In genomic region chr9:38061326-38061947, GRCh38 we compare ENCODE assay signal across 9 cellular contexts. TPM values are rescaled to one million over a fixed set of nuclear protein-coding genes. Genes with fewer than 3 reads are reported as not detected.
A peak's percentile ranks its signal among the peaks of the same experiment; 100 is the strongest.
DNase-seq lines count a peak whose midpoint lies in the region; ATAC-seq and TF ChIP-seq lines count a peak whose summit lies in the region.
"Had no signal": no experiment of that assay in that cellular context is flagged by ENCODE, and none has a peak within 500 bp of the region (broad histone marks: within the 10 kb centered on the region; RNA-seq: fewer than 3 reads in every experiment).

No MANE protein-coding gene starts in this region.

- H3K36me3 ChIP-seq in sigmoid colon = no peaks in the 10 kb centered on the region

- no peaks in the 10 kb centered on the region for H3K9me3 ChIP-seq in sigmoid colon

- TF ChIP-seq POLR2A in sigmoid colon (IDR thresholded peaks at IDR 0.05) = no peak

- H3K27ac ChIP-seq in sigmoid colon = peak overlapping the region in 3 of 4 donors; percentile 49 to 95 (median 91)

- 74% methylated on average over 6 of the region's 6 CpGs for WGBS in sigmoid colon, 2 donors

- intact Hi-C loops in sigmoid colon (cut with DNase I) = loop anchor here (10.0 kb wide), 3 partner anchors 333 to 597 kb away; partner anchors contain the start of genes ALDH1B1, FBXO10 and ZBTB5

- H3K27me3 ChIP-seq in sigmoid colon = no peaks in the 10 kb centered on the region

- no peak for TF ChIP-seq CTCF in sigmoid colon (IDR thresholded peaks at IDR 0.05)

- H3K4me1 ChIP-seq in sigmoid colon = peaks cover 0 to 88% (median 72%) of the 10 kb centered on the region in 4 donors

- H3K4me3 ChIP-seq in sigmoid colon = no peak overlapping the region

- no peak for TF ChIP-seq EP300 in sigmoid colon (IDR thresholded peaks at IDR 0.05)

- DNase-seq in M059J (ENCODE audit: low read depth) (peak; percentile 44), sigmoid colon (peak; percentile 53), amniotic stem cell (lab: John Stamatoyannopoulos, UW) (no peak), NCI-H146 treated with DMSO at 0.1 percent for 48 hours (lab: John Stamatoyannopoulos, UW; ENCODE audit: unreplicated experiment) (no peak), SW 1271 (lab: John Stamatoyannopoulos, UW) (no peak), NCI-H446 (lab: John Stamatoyannopoulos, UW) (no peak)
- DNase-seq: activated naive CD4-positive, alpha-beta T cell treated with Interleukin-2 at 50 U/mL for 16 hours had no signal

- ATAC-seq in GM18907 (IDR thresholded peaks at IDR 0.05; ENCODE audit: unreplicated experiment) (peak; percentile 74), HG02588 (IDR thresholded peaks at IDR 0.05; ENCODE audit: unreplicated experiment) (peak; percentile 73)

RNA-seq across cellular contexts. Expression of gene SHB, which starts 7.6 kb away (rescaled TPM):
- total RNA-seq in M059J (2014; rRNA removed; shearing (Covaris generic)) = 16.7 and 25.6 TPM in 2 replicates
- total RNA-seq in sigmoid colon = 10 to 100 TPM in 3 of 4 donors, 1 to 10 TPM in 1; 6.8 to 33.7 (median 10.3) TPM
- polyA plus RNA-seq in sigmoid colon = 10 to 100 TPM in 2 of 3 donors, 1 to 10 TPM in 1; 9.5 to 11.7 (median 10.2) TPM

Comparison
In these comparisons a context has a peak if more than half of its experiments do, and no peak if none do; other contexts are left out.
1. DNase-seq: peak in M059J (single experiment) and sigmoid colon (single experiment); none in amniotic stem cell (single experiment), NCI-H146 treated with DMSO at 0.1 percent for 48 hours (single experiment), SW 1271 (0 of 2) and NCI-H446 (0 of 2).